In the genomic region with DNA sequence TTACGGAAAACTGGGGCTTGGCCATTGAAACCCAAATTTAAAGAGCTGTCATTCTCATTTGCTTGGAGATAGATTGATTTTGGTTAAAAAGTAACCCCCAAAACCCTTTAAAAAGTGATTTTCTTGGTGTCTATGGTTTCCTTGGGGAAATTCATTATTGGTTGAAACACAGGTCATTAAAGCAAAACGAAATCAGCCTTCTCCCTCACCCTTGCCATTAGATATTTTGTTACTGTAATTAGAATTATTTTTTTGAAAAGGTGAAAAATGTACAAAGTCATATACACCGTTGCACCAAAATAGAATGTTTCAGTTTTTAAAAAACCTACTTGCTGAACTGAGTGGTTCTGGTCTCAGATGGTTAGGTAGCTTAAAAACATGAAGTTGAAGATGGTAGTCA, we compare ENCODE assay signal across 21 cellular contexts. TPM values are rescaled to one million over a fixed set of nuclear protein-coding genes. Genes with fewer than 3 reads are reported as not detected.
A peak's percentile ranks its signal among the peaks of the same experiment; 100 is the strongest.
DNase-seq lines count a peak whose midpoint lies in the region; ATAC-seq, FAIRE-seq and TF ChIP-seq lines count a peak whose summit lies in the region.
"Had no signal": no experiment of that assay in that cellular context is flagged by ENCODE, and none has a peak within 500 bp of the region (broad histone marks: within the 10 kb centered on the region; RNA-seq: fewer than 3 reads in every experiment).

No MANE protein-coding gene starts in this region.

- H2AFZ ChIP-seq in H1 (ENCODE audit: low read length) (no peak overlapping the region), neural cell (ENCODE audit: low read depth, low read length) (no peak overlapping the region)
- H2AFZ ChIP-seq: GM23248 had no signal

- H3K23ac ChIP-seq in H1 (ENCODE audit: insufficient read length) = no peak overlapping the region

- no peak for DNase-seq in activated CD4-positive, alpha-beta T cell treated with anti-CD3 and anti-CD28 coated beads, Interleukin-2, amount 10 ng/mL, durations not matched to agents 7 days and 5 days
- DNase-seq in activated CD4-positive, alpha-beta T cell treated with anti-CD3 and anti-CD28 coated beads, Interleukin-2, amount 10 ng/mL, durations not matched to agents 24 days and 14 days = no peak
- DNase-seq in H1 (ENCODE audit: low read depth in 1 of 2, low spot score in 2 of 2) = no peak
- DNase-seq in activated CD4-positive, alpha-beta T cell treated with anti-CD3 and anti-CD28 coated beads for 48 hours = no peak
- DNase-seq: CD4-positive, alpha-beta memory T cell; DMS153; DMS79; GDM1; GM23248; HCEC 1CT; IMR-90 had no signal

- H3K9me3 ChIP-seq in H1 (ENCODE audit: insufficient read depth in 2 of 2, low read depth in 1 of 2, low read length in 1 of 2) = peaks cover 0 to 9% of the 10 kb centered on the region in 2 experiments; a peak in 2 of 4 replicates
- peaks cover 13% of the 10 kb centered on the region for H3K9me3 ChIP-seq in neural cell (ENCODE audit: low read length)

- H3K9me2 ChIP-seq in neural cell (ENCODE audit: insufficient read depth, low read length) = no peaks in the 10 kb centered on the region

- H3K79me2 ChIP-seq in H1 (ENCODE audit: control insufficient read depth in 1 of 2, insufficient read depth in 2 of 2, low read length in 2 of 2) (no peaks in the 10 kb centered on the region), neural cell (replicated peaks; ENCODE audit: insufficient read depth, low read length) (no peaks in the 10 kb centered on the region)

- no peak overlapping the region for H2BK15ac ChIP-seq in H1 (ENCODE audit: low read length)

- no peak overlapping the region for H3K18ac ChIP-seq in H1 (ENCODE audit: extremely low read depth, low read length)

- H3K27ac Mint-ChIP-seq in activated CD4-positive, alpha-beta T cell treated with anti-CD3 and anti-CD28 coated beads, Interleukin-2, amount 10 ng/mL, durations not matched to agents 7 days and 5 days = peak overlapping the region; percentile 41
- H3K27ac Mint-ChIP-seq in activated CD4-positive, alpha-beta T cell treated with anti-CD3 and anti-CD28 coated beads, Interleukin-2, amount 10 ng/mL, durations not matched to agents 24 days and 14 days = no peak overlapping the region
- H3K27ac Mint-ChIP-seq: CD14-positive monocyte; CD4-positive, alpha-beta memory T cell had no signal

- 13% methylated on average over 3 of the region's 3 CpGs; no CpG with 5 or more reads in 1 of the 2 experiments for WGBS in H1 (ENCODE audit: extremely low coverage in 1 of 2, insufficient coverage in 1 of 2, insufficient read length in 1 of 2, insufficient replicate concordance in 2 of 2, low coverage in 1 of 2, low lambda C conversion rate in 2 of 2, missing lambda C conversion rate in 1 of 2), 2 experiments

- no peak for FAIRE-seq in H1 (lab: Jason Lieb, UNC)
- FAIRE-seq: A204.1, GM12892, GM18507, H54, HTR-8/SVneo had no signal

- ATAC-seq in HG03520 (IDR thresholded peaks at IDR 0.05; ENCODE audit: unreplicated experiment) = no peak

- no peaks in the 10 kb centered on the region for H3F3A ChIP-seq in neural cell (ENCODE audit: insufficient read depth, low read length, poor library complexity, severe bottlenecking)

- H3K4me1 Mint-ChIP-seq in activated CD4-positive, alpha-beta T cell treated with anti-CD3 and anti-CD28 coated beads, Interleukin-2, amount 10 ng/mL, durations not matched to agents 7 days and 5 days = peaks cover 2% of the 10 kb centered on the region
- H3K4me1 Mint-ChIP-seq in activated CD4-positive, alpha-beta T cell treated with anti-CD3 and anti-CD28 coated beads, Interleukin-2, amount 10 ng/mL, durations not matched to agents 24 days and 14 days = peaks cover 3% of the 10 kb centered on the region
- H3K4me1 Mint-ChIP-seq: CD14-positive monocyte had no signal

- H3K56ac ChIP-seq in H1 (replicated peaks; ENCODE audit: insufficient read length, low read depth, low read length) = no peak overlapping the region

- H3K4me2 ChIP-seq in H1 (ENCODE audit: insufficient read depth in 1 of 2, low read depth in 2 of 2, low read length in 2 of 2) (no peak overlapping the region; a peak in 1 of 4 replicates), neural cell (ENCODE audit: low read length) (no peak overlapping the region)
- H3K4me2 ChIP-seq: BLaER1 had no signal

- no peak for TF ChIP-seq RAD21 in H1 (IDR thresholded peaks at IDR 0.05 in 1 of 2, conservative IDR thresholded peaks at IDR 0.05 in 1 of 2; ENCODE audit: low read depth in 2 of 2, low read length in 2 of 2)
- TF ChIP-seq RAD21 in neural cell (conservative IDR thresholded peaks at IDR 0.05) = no peak

- H3K36me3 ChIP-seq in H1 (ENCODE audit: control insufficient read depth in 2 of 4, insufficient read depth in 4 of 4, low read length in 3 of 4) = peaks cover 0 to 9% (median 0%) of the 10 kb centered on the region in 4 experiments; a peak in 2 of 8 replicates
- no peaks in the 10 kb centered on the region for H3K36me3 ChIP-seq in neural cell (ENCODE audit: insufficient read depth, low read length)
- H3K36me3 ChIP-seq: BLaER1 had no signal

- H4K5ac ChIP-seq in H1 (ENCODE audit: insufficient read length, low read depth, low read length) = no peak overlapping the region

- H3K14ac ChIP-seq in H1 (ENCODE audit: insufficient read length) = no peak overlapping the region

- H3K79me1 ChIP-seq in H1 (ENCODE audit: low read depth, low read length) = no peaks in the 10 kb centered on the region

- CTCF ChIA-PET in activated CD4-positive, alpha-beta T cell treated with anti-CD3 and anti-CD28 coated beads, Interleukin-2, amount 10 ng/mL, durations not matched to agents 7 days and 5 days (lab: Charles Lee) = interaction anchor here (2.6 kb wide), 1 partner anchor 11 kb away, joined by 7 read pairs; no protein-coding TSS in a partner anchor
- CTCF ChIA-PET in H1 (lab: Charles Lee; ENCODE audit: partially characterized antibody) = interaction anchor here (1.4 to 9.2 kb wide), 3 partner anchors 12 to 100 kb away, joined by 3 to 146 read pairs (median 12); partner anchors contain the start of gene HDHD2

- peaks cover 2% of the 10 kb centered on the region for H3K9me3 Mint-ChIP-seq in activated CD4-positive, alpha-beta T cell treated with anti-CD3 and anti-CD28 coated beads, Interleukin-2, amount 10 ng/mL, durations not matched to agents 7 days and 5 days
- peaks cover 14% of the 10 kb centered on the region for H3K9me3 Mint-ChIP-seq in activated CD4-positive, alpha-beta T cell treated with anti-CD3 and anti-CD28 coated beads, Interleukin-2, amount 10 ng/mL, durations not matched to agents 24 days and 14 days

- H3K27me3 Mint-ChIP-seq in activated CD4-positive, alpha-beta T cell treated with anti-CD3 and anti-CD28 coated beads, Interleukin-2, amount 10 ng/mL, durations not matched to agents 7 days and 5 days = peaks cover 74% of the 10 kb centered on the region
- H3K27me3 Mint-ChIP-seq in activated CD4-positive, alpha-beta T cell treated with anti-CD3 and anti-CD28 coated beads, Interleukin-2, amount 10 ng/mL, durations not matched to agents 24 days and 14 days = peaks cover 77% of the 10 kb centered on the region

- H4K20me1 ChIP-seq in H1 (replicated peaks in 1 of 2; ENCODE audit: control insufficient read depth in 1 of 2, insufficient read depth in 2 of 2, low read length in 2 of 2) = peaks cover 7 to 22% of the 10 kb centered on the region in 2 experiments
- H4K20me1 ChIP-seq in neural cell (ENCODE audit: insufficient read depth) = no peaks in the 10 kb centered on the region
- H4K20me1 ChIP-seq: BLaER1 had no signal

- H2BK5ac ChIP-seq in H1 (ENCODE audit: low read depth, low read length) = no peak overlapping the region

- no peak for TF ChIP-seq POLR2A in H1 (IDR thresholded peaks at IDR 0.05; ENCODE audit: control extremely low read depth in 1 of 2, low read depth in 2 of 2, low read length in 2 of 2)

- POLR2A ChIA-PET in activated CD4-positive, alpha-beta T cell treated with anti-CD3 and anti-CD28 coated beads, Interleukin-2, amount 10 ng/mL, durations not matched to agents 7 days and 5 days (lab: Charles Lee) = no interaction called here
- POLR2A ChIA-PET in H1 (lab: Charles Lee; ENCODE audit: partially characterized antibody) = interaction anchor here (0.9 to 1.2 kb wide), 2 partner anchors 10 to 12 kb away, joined by 3 read pairs; no protein-coding TSS in a partner anchor

- no peak overlapping the region for H2AK5ac ChIP-seq in H1 (ENCODE audit: low read depth, low read length)

- TF ChIP-seq CTCF in H1 (IDR thresholded peaks at IDR 0.05; ENCODE audit: control extremely low read depth in 1 of 3, insufficient read depth in 1 of 3, low read depth in 1 of 3, low read length in 3 of 3) (no peak), neural cell (IDR thresholded peaks at IDR 0.05; ENCODE audit: poor library complexity, severe bottlenecking) (no peak)

- peaks cover 5% of the 10 kb centered on the region for H3K23me2 ChIP-seq in H1 (ENCODE audit: low read depth, low read length)

- no peak overlapping the region for H2BK12ac ChIP-seq in H1 (ENCODE audit: low read depth, low read length)

- H2BK20ac ChIP-seq in H1 (ENCODE audit: low read length) = no peak overlapping the region

- no peak overlapping the region for H3K4ac ChIP-seq in H1 (replicated peaks; ENCODE audit: insufficient read length, low read depth, low read length)

- no peak overlapping the region for H3K27ac ChIP-seq in H1 (ENCODE audit: low read depth, low read length)
- H3K27ac ChIP-seq in neural cell (ENCODE audit: low read length) = no peak overlapping the region
- H3K27ac ChIP-seq: BLaER1, GM23248 had no signal

- H3K4me3 ChIP-seq in H1 (ENCODE audit: extremely low read depth in 1 of 4, insufficient read depth in 2 of 4, low read depth in 3 of 4, low read length in 4 of 4) = no peak overlapping the region
- H3K4me3 ChIP-seq in neural cell (ENCODE audit: low read length) = no peak overlapping the region
- H3K4me3 ChIP-seq: BLaER1, GM23248 had no signal

- peaks cover 12% of the 10 kb centered on the region for H3K36me3 Mint-ChIP-seq in activated CD4-positive, alpha-beta T cell treated with anti-CD3 and anti-CD28 coated beads, Interleukin-2, amount 10 ng/mL, durations not matched to agents 7 days and 5 days (ENCODE audit: low read depth)
- H3K36me3 Mint-ChIP-seq in activated CD4-positive, alpha-beta T cell treated with anti-CD3 and anti-CD28 coated beads, Interleukin-2, amount 10 ng/mL, durations not matched to agents 24 days and 14 days (ENCODE audit: low read depth) = peaks cover 5% of the 10 kb centered on the region

- no peak overlapping the region for H2BK120ac ChIP-seq in H1 (replicated peaks; ENCODE audit: low read depth, low read length)

- no peak overlapping the region for H3K4me3 Mint-ChIP-seq in activated CD4-positive, alpha-beta T cell treated with anti-CD3 and anti-CD28 coated beads, Interleukin-2, amount 10 ng/mL, durations not matched to agents 7 days and 5 days
- H3K4me3 Mint-ChIP-seq in activated CD4-positive, alpha-beta T cell treated with anti-CD3 and anti-CD28 coated beads, Interleukin-2, amount 10 ng/mL, durations not matched to agents 24 days and 14 days = no peak overlapping the region

- H3K9ac ChIP-seq in H1 (replicated peaks in 1 of 4; ENCODE audit: extremely low read depth in 1 of 4, low read depth in 3 of 4, low read length in 3 of 4) (no peak overlapping the region), neural cell (ENCODE audit: low read length) (no peak overlapping the region)
- H3K9ac ChIP-seq: BLaER1, GM23248 had no signal

- TF ChIP-seq EP300 in H1 (IDR thresholded peaks at IDR 0.05; ENCODE audit: borderline replicate concordance in 1 of 2, low read depth in 2 of 2, low read length in 2 of 2) = no peak
- no peak for TF ChIP-seq EP300 in neural cell (conservative IDR thresholded peaks at IDR 0.05; ENCODE audit: poor library complexity, severe bottlenecking)

- H3K4me1 ChIP-seq in H1 (replicated peaks in 1 of 4; ENCODE audit: control insufficient read depth in 3 of 4, insufficient read depth in 4 of 4, low read length in 3 of 4) = peaks cover 17 to 35% (median 20%) of the 10 kb centered on the region in 4 experiments
- H3K4me1 ChIP-seq: BLaER1 had no signal

- intact Hi-C loops in activated CD4-positive, alpha-beta T cell treated with anti-CD3 and anti-CD28 coated beads, Interleukin-2, amount 10 ng/mL, durations not matched to agents 24 days and 14 days (cut with micrococcal nuclease) = loop anchor here (2.0 to 10.0 kb wide), 2 partner anchors 13 to 495 kb away; partner anchors contain the start of gene ST8SIA5

- H4K8ac ChIP-seq in H1 (ENCODE audit: extremely low read depth, insufficient read depth, low read length) = no peak overlapping the region

- H3K27me3 ChIP-seq in H1 (replicated peaks in 1 of 4; ENCODE audit: control insufficient read depth in 3 of 4, extremely low read depth in 1 of 4, insufficient read depth in 3 of 4, low read length in 3 of 4) (peaks cover 70 to 74% (median 72%) of the 10 kb centered on the region in 4 experiments), neural cell (ENCODE audit: insufficient read depth, low read depth, low read length) (peaks cover 99% of the 10 kb centered on the region)

- no peak overlapping the region for H4K91ac ChIP-seq in H1 (replicated peaks; ENCODE audit: insufficient read length, low read length)

RNA-seq across cellular contexts. Expression of gene SKOR2, which starts 1.9 kb away (rescaled TPM):
- total RNA-seq in activated CD4-positive, alpha-beta T cell treated with anti-CD3 and anti-CD28 coated beads, Interleukin-2, amount 10 ng/mL, durations not matched to agents 7 days and 5 days = not detected
- total RNA-seq in activated CD4-positive, alpha-beta T cell treated with anti-CD3 and anti-CD28 coated beads, Interleukin-2, amount 10 ng/mL, durations not matched to agents 24 days and 14 days = not detected in 2 replicates
- total RNA-seq in H1 (2021; fragmentation: NEBNext Ultra II Directional; extraction: Animal tissue kit (Norgen Biotek cat#: 25700)) = 0.11 and 0.21 TPM in 2 replicates
- polyA plus RNA-seq in H1 (2011; rRNA removed) (0.05 TPM in 2 replicates), neural cell (not detected in 2 replicates)
- polyA plus RNA-seq in H1 (2011; cell fraction: cytosol; rRNA removed) = 0.08 TPM
- polyA plus RNA-seq in H1 (2011; cell fraction: nucleus; rRNA removed) = 0.13 TPM
- 0.32 to 0.51 TPM (median 0.36 TPM) in 3 of 4 replicates, not detected in the other for polyA plus RNA-seq in H1 (2012, experiment 1 of 2)
- polyA plus RNA-seq in H1 (2012, experiment 2 of 2) = 0.39 TPM
- 0.08 TPM for polyA plus RNA-seq in H1 (2013, experiment 1 of 2)
- polyA plus RNA-seq in H1 (2013, experiment 2 of 2) = 0.04 TPM
- polyA minus RNA-seq in H1 (2011; rRNA and poly(A)+ RNA removed) = not detected in 2 replicates
- polyA minus RNA-seq in H1 (2011; cell fraction: cytosol; rRNA and poly(A)+ RNA removed) = not detected
- not detected for polyA minus RNA-seq in H1 (2011; cell fraction: nucleus; rRNA and poly(A)+ RNA removed)
- 0.73 TPM in 1 of 2 replicates, not detected in the other for polyA minus RNA-seq in neural cell
- total RNA-seq: CD4-positive, alpha-beta memory T cell; Daoy; GM23248; IMR-90 had no signal
- polyA plus RNA-seq: CD14-positive monocyte; CD4-positive, alpha-beta memory T cell; GM23248; IMR-90 had no signal
